In the genomic region with DNA sequence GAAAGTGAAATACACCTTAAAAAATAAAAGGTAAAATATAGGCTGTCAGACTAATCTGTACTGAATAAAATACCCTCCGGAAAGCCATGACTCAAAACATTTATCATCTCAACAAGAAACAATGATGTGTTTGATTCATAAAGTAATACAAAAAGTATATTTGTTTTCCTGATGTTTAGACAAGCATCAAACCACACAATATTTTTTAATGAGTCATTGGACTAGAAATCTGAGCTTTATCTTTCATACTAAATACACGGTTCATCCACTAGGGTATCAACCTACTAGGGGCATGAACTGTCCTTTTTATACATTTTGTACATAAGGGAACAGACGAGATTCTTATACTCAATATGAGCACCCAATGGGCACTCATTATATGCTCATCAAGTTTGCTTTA, we compare ENCODE assay signal across 21 cellular contexts. TPM values are rescaled to one million over a fixed set of nuclear protein-coding genes. Genes with fewer than 3 reads are reported as not detected.
DNase-seq lines count a peak whose midpoint lies in the region; ATAC-seq, FAIRE-seq and TF ChIP-seq lines count a peak whose summit lies in the region.
"Had no signal": no experiment of that assay in that cellular context is flagged by ENCODE, and none has a peak within 500 bp of the region (broad histone marks: within the 10 kb centered on the region; RNA-seq: fewer than 3 reads in every experiment).

No MANE protein-coding gene starts in this region.

- H3K56ac ChIP-seq in H9 (ENCODE audit: insufficient read length, low read depth, low read length): no peak overlapping the region

- H3K4me1 ChIP-seq in A549 (peaks cover 9% of the 10 kb centered on the region; the same call in 2 of the 3 replicates), SK-N-SH (ENCODE audit: control insufficient read depth in 1 of 2, insufficient read depth in 2 of 2, low read depth in 1 of 2, low read length in 1 of 2) (no peaks in the 10 kb centered on the region), H9 (ENCODE audit: insufficient read depth, low read length) (no peaks in the 10 kb centered on the region), right cardiac atrium (ENCODE audit: control insufficient read depth, insufficient read depth, low read length) (no peaks in the 10 kb centered on the region)
- H3K4me1 ChIP-seq: right atrium auricular region, testis had no signal

- intact Hi-C loops in right cardiac atrium (cut with DNase I): no loop called here

- H3K9ac ChIP-seq in SK-N-SH (no peak overlapping the region), H9 (ENCODE audit: extremely low read depth, insufficient read length, low read length) (no peak overlapping the region)

- no peak overlapping the region for H2BK20ac ChIP-seq in H9 (ENCODE audit: low read depth, low read length, poor library complexity, severe bottlenecking)

- H3K9me2 ChIP-seq in SK-N-SH: no peaks in the 10 kb centered on the region

- TF ChIP-seq CTCF in A549 (IDR thresholded peaks at IDR 0.05) (no peak), SK-N-SH (IDR thresholded peaks at IDR 0.05) (no peak), H9 (conservative IDR thresholded peaks at IDR 0.05) (no peak)

- H2BK5ac ChIP-seq in H9 (ENCODE audit: insufficient read length, low read length): no peak overlapping the region

- no peak overlapping the region for H2BK120ac ChIP-seq in H9 (ENCODE audit: low read depth, low read length, poor library complexity, severe bottlenecking)

- H3K79me2 ChIP-seq in SK-N-SH (ENCODE audit: insufficient read depth) (no peaks in the 10 kb centered on the region), H9 (ENCODE audit: insufficient read depth, low read length) (no peaks in the 10 kb centered on the region)

- no peak overlapping the region for H3K27ac Mint-ChIP-seq in H9

- H3K79me1 ChIP-seq in H9 (ENCODE audit: insufficient read depth, low read depth, low read length, poor library complexity, severe bottlenecking): no peaks in the 10 kb centered on the region

- TF ChIP-seq EP300 in A549 (IDR thresholded peaks at IDR 0.05) (no peak), SK-N-SH (IDR thresholded peaks at IDR 0.05; ENCODE audit: borderline replicate concordance in 1 of 2, low read depth in 1 of 2, low read length in 1 of 2) (no peak)

- no peak overlapping the region for H3K23ac ChIP-seq in H9 (ENCODE audit: insufficient read length, low read depth, low read length)

- H2BK12ac ChIP-seq in H9 (ENCODE audit: insufficient read length, low read depth, low read length): no peak overlapping the region

- WGBS in A549 (ENCODE audit: missing lambda C conversion rate): 13% methylated on average over 3 of the region's 3 CpGs
- 64% methylated on average over 3 of the region's 3 CpGs for WGBS in SK-N-SH (ENCODE audit: low lambda C conversion rate)
- no CpG with 5 or more reads among the region's 3 CpGs for WGBS in H9 (ENCODE audit: extremely low coverage, insufficient read length, low lambda C conversion rate)
- WGBS in right cardiac atrium: 81% methylated on average over 3 of the region's 3 CpGs

- TF ChIP-seq RAD21 in A549 (conservative IDR thresholded peaks at IDR 0.05 in 1 of 2, IDR thresholded peaks at IDR 0.05 in 1 of 2) (no peak), SK-N-SH (IDR thresholded peaks at IDR 0.05; ENCODE audit: low read length) (no peak)

- H4K91ac ChIP-seq in H9 (ENCODE audit: insufficient read length, low read depth, low read length): no peak overlapping the region

- no peaks in the 10 kb centered on the region for H3K27me3 ChIP-seq in SK-N-SH (ENCODE audit: insufficient read depth)
- no peaks in the 10 kb centered on the region for H3K27me3 ChIP-seq in H9 (ENCODE audit: insufficient read depth, low read length)
- no peaks in the 10 kb centered on the region for H3K27me3 ChIP-seq in right cardiac atrium (ENCODE audit: control insufficient read depth, insufficient read depth)
- H3K27me3 ChIP-seq: right atrium auricular region, testis had no signal

- DNase-seq in A549 (ENCODE audit: low read depth in 1 of 2, low spot score in 1 of 2) (peak; percentile 1 to 7), GM12891 (ENCODE audit: insufficient read length, low spot score) (no peak), SK-N-SH (no peak), fibroblast of peridontal ligament (ENCODE audit: extremely low read depth) (peak; percentile 21), H9 (no peak), COLO668 (lab: John Stamatoyannopoulos, UW; ENCODE audit: unreplicated experiment) (no peak), right cardiac atrium (no peak)
- DNase-seq: activated effector memory CD4-positive, alpha-beta T cell treated with anti-CD3 and anti-CD28 coated beads, Interleukin-2, amount 50 U/mL, for 16 hours; amniotic stem cell; caudate nucleus; CD4-positive, CD25-positive, alpha-beta regulatory T cell; DMS79 treated with DMSO at 0.1 percent for 48 hours; Karpas-422; NCI-H1105 treated with DMSO at 0.1 percent for 48 hours; OCI-M1; stimulated activated CD4-positive, alpha-beta T cell treated with anti-CD3 and anti-CD28 coated beads, Interleukin-15, amount 100 ng/mL, for 24 hours; testis had no signal

- H3K23me2 ChIP-seq in H9 (ENCODE audit: insufficient read length, low read depth, low read length, poor library complexity, severe bottlenecking): no peaks in the 10 kb centered on the region

- H4K20me1 ChIP-seq in SK-N-SH (ENCODE audit: insufficient read depth) (no peaks in the 10 kb centered on the region), H9 (ENCODE audit: control insufficient read depth, insufficient read depth, insufficient read length) (no peaks in the 10 kb centered on the region)

- no peak overlapping the region for H2BK15ac ChIP-seq in H9 (ENCODE audit: low read depth, low read length)

- H3K9me3 ChIP-seq in A549: no peaks in the 10 kb centered on the region
- H3K9me3 ChIP-seq in SK-N-SH: no peaks in the 10 kb centered on the region
- no peaks in the 10 kb centered on the region for H3K9me3 ChIP-seq in H9 (ENCODE audit: control insufficient read depth, low read depth, low read length)
- no peaks in the 10 kb centered on the region for H3K9me3 ChIP-seq in right cardiac atrium (ENCODE audit: control insufficient read depth, low read length)
- H3K9me3 ChIP-seq: right atrium auricular region, testis had no signal

- POLR2A ChIA-PET in A549 (lab: Yijun Ruan, JAX): no interaction called here
- POLR2A ChIA-PET in SK-N-SH (lab: Yijun Ruan, JAX): no interaction called here

- no peaks in the 10 kb centered on the region for H3K36me3 Mint-ChIP-seq in H9 (ENCODE audit: insufficient read depth in 1 of 3, low read depth in 3 of 3)

- no peak overlapping the region for H3K4me3 Mint-ChIP-seq in H9
- H3K4me3 Mint-ChIP-seq: CD4-positive, CD25-positive, alpha-beta regulatory T cell had no signal

- H4K5ac ChIP-seq in H9 (ENCODE audit: insufficient read length, low read depth, low read length): no peak overlapping the region

- H3K36me3 ChIP-seq in SK-N-SH (replicated peaks in 1 of 2; ENCODE audit: control insufficient read depth in 1 of 2, insufficient read depth in 2 of 2, low read length in 1 of 2): no peaks in the 10 kb centered on the region
- H3K36me3 ChIP-seq: right atrium auricular region had no signal

- no peaks in the 10 kb centered on the region for H3F3A ChIP-seq in SK-N-SH (replicated peaks; ENCODE audit: insufficient read depth)

- TF ChIP-seq POLR2A in A549 (IDR thresholded peaks at IDR 0.05; ENCODE audit: low read length): no peak
- TF ChIP-seq POLR2A in GM12891 (IDR thresholded peaks at IDR 0.05; ENCODE audit: low read depth, low read length): no peak

- H2AK5ac ChIP-seq in H9 (ENCODE audit: insufficient read length, low read length): no peak overlapping the region

- H3K9me3 Mint-ChIP-seq in H9: no peaks in the 10 kb centered on the region

- H3K27me3 Mint-ChIP-seq in H9 (ENCODE audit: low read depth): no peaks in the 10 kb centered on the region
- H3K27me3 Mint-ChIP-seq: CD4-positive, CD25-positive, alpha-beta regulatory T cell had no signal

- no peak overlapping the region for H3T11ph ChIP-seq in H9 (ENCODE audit: low read length)

- CTCF ChIA-PET in A549 (lab: Yijun Ruan, JAX): interaction anchor here (1.5 kb wide), 2 partner anchors 8 to 10 kb away, joined by 3 to 5 read pairs; no protein-coding TSS in a partner anchor
- CTCF ChIA-PET in SK-N-SH (lab: Yijun Ruan, JAX): no interaction called here

- no peak overlapping the region for H3K14ac ChIP-seq in H9 (ENCODE audit: insufficient read depth, low read length)

- no peak overlapping the region for H4K8ac ChIP-seq in H9 (replicated peaks; ENCODE audit: insufficient read length, low read depth, low read length)

- no peak overlapping the region for H3K4ac ChIP-seq in H9 (ENCODE audit: low read depth, low read length)

- ATAC-seq in A549 (peak in 1 of 2 experiments; percentile 58; a peak in 2 of 6 replicates), GM18520 (IDR thresholded peaks at IDR 0.05; ENCODE audit: unreplicated experiment) (no peak), right cardiac atrium (no peak)
- ATAC-seq: esophagus mucosa had no signal

- no peak overlapping the region for H3K4me3 ChIP-seq in A549
- no peak overlapping the region for H3K4me3 ChIP-seq in SK-N-SH (ENCODE audit: low read depth in 2 of 2, low read length in 1 of 2)
- H3K4me3 ChIP-seq in right cardiac atrium (ENCODE audit: low read length): no peak overlapping the region
- H3K4me3 ChIP-seq: right atrium auricular region, SK-N-MC, testis had no signal

- H3K27ac ChIP-seq in A549 (no peak overlapping the region), SK-N-SH (ENCODE audit: low read depth in 2 of 2, low read length in 1 of 2) (no peak overlapping the region), H9 (ENCODE audit: insufficient read length, low read depth, low read length) (no peak overlapping the region), right cardiac atrium (ENCODE audit: low read length) (no peak overlapping the region)
- H3K27ac ChIP-seq: right atrium auricular region, SK-N-MC, testis had no signal

- no peak overlapping the region for H3K18ac ChIP-seq in H9 (ENCODE audit: insufficient read length, low read depth, low read length)

- FAIRE-seq in A549 (lab: Jason Lieb, UNC) (no peak), GM12891 (lab: Jason Lieb, UNC) (peak; percentile 9)

- H3K4me1 Mint-ChIP-seq in H9: no peaks in the 10 kb centered on the region

- peak overlapping the region; percentile 17; the same call in 1 of the 3 replicates for H3K4me2 ChIP-seq in A549
- H3K4me2 ChIP-seq in SK-N-SH: no peak overlapping the region
- no peak overlapping the region for H3K4me2 ChIP-seq in H9 (ENCODE audit: insufficient read depth, insufficient read length, low read length)

- no peak overlapping the region for H2AFZ ChIP-seq in SK-N-SH (ENCODE audit: low read depth)
- no peak overlapping the region for H2AFZ ChIP-seq in H9 (ENCODE audit: low read length)

RNA-seq across cellular contexts. Expression of a gene that starts 31.3 kb away (rescaled TPM):
- 0.92 and 0.97 TPM in 2 replicates for polyA plus RNA-seq in A549 (2011; rRNA removed)
- polyA plus RNA-seq in A549 (2012; cell fraction: cytosol; rRNA removed): 0.12 and 0.13 TPM in 2 replicates
- 0.42 and 0.77 TPM in 2 replicates for polyA plus RNA-seq in A549 (2012; cell fraction: nucleus; rRNA removed)
- polyA plus RNA-seq in A549 (2017; fragmentation: RNase III; extraction: RNeasy Plus Mini Kit Qiagen cat#74134 plus additional on column Dnase treatment): 0.26 to 0.57 TPM (median 0.28 TPM) in 3 replicates
- 4.6 and 7.0 TPM in 2 replicates for polyA minus RNA-seq in A549 (2011; rRNA and poly(A)+ RNA removed)
- polyA plus RNA-seq in GM12891 (2012; ENCODE audit: low read depth, missing spikeins): 65.3 TPM
- 0.31 and 0.56 TPM in 2 replicates for polyA plus RNA-seq in SK-N-SH (2012; rRNA removed)
- polyA plus RNA-seq in SK-N-SH (2012; cell fraction: cytosol; rRNA removed): 0.37 and 0.44 TPM in 2 replicates
- 0.65 and 1.1 TPM in 2 replicates for polyA plus RNA-seq in SK-N-SH (2012; cell fraction: nucleus; rRNA removed)
- total RNA-seq in H9 (2021): 0.04 TPM in 1 of 2 replicates, not detected in the other
- 1 to 10 TPM; 1.1 to 1.8 (median 1.4) TPM for total RNA-seq in right cardiac atrium
- polyA plus RNA-seq in right cardiac atrium: 0.11 TPM

Comparison
In these comparisons a context has a peak if more than half of its experiments do, and no peak if none do; other contexts are left out.
1. DNase-seq: peak in A549 (2 of 2) and fibroblast of peridontal ligament (single experiment); none in GM12891 (single experiment), SK-N-SH (single experiment), H9 (single experiment), COLO668 (single experiment) and right cardiac atrium (0 of 3).